ENCODE assay signal across 15 cellular contexts in the genomic region with DNA sequence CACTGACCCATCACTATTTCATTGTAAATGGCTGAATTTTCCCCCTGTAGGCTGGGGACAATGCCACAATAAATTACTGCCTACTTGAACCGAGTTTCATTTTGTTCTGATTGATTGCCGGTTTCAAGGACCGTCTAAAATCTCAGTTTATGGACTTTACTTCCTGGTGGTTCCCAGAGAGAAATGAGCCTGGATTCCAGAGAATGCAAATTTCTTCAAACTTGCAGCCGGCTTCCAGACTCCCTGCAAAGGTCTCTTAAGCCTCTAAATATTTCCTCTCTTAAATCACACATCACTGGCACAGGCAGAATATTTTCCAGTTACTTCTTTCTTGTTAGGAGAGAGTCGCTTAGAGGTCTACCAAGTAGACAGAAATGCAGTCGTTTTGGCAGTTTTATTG.
DNase-seq lines count a peak whose midpoint lies in the region; ATAC-seq, FAIRE-seq and TF ChIP-seq lines count a peak whose summit lies in the region.
"Had no signal": no experiment of that assay in that cellular context is flagged by ENCODE, and none has a peak within 500 bp of the region (broad histone marks: within the 10 kb centered on the region; RNA-seq: fewer than 3 reads in every experiment).

No MANE protein-coding gene starts in this region.

- H3K9me3 Mint-ChIP-seq in GM23338 (no peaks in the 10 kb centered on the region), chondrocyte (ENCODE audit: low read depth) (no peaks in the 10 kb centered on the region)
- H3K9me3 Mint-ChIP-seq: central memory CD8-positive, alpha-beta T cell had no signal

- H3K4me1 ChIP-seq in GM23338 (ENCODE audit: insufficient read depth), result 0 out of 2 replicates have a peak, but pooled peaks cover 3% of the 10 kb centered on the region
- H3K4me1 ChIP-seq in skeletal muscle tissue (ENCODE audit: control insufficient read depth in 3 of 3, insufficient read depth in 3 of 3, low read length in 3 of 3), result no peaks in the 10 kb centered on the region
- peaks cover 6% of the 10 kb centered on the region for H3K4me1 ChIP-seq in ovary (ENCODE audit: insufficient read depth)

- H3K27me3 Mint-ChIP-seq in GM23338 (ENCODE audit: insufficient read depth, low read depth, poor library complexity) (no peaks in the 10 kb centered on the region), chondrocyte (ENCODE audit: low read depth) (no peaks in the 10 kb centered on the region)

- H3K4me2 ChIP-seq in GM23338, result no peak overlapping the region

- no peaks in the 10 kb centered on the region for H4K20me1 ChIP-seq in GM23338 (replicated peaks; ENCODE audit: insufficient read depth)

- H3K4me1 Mint-ChIP-seq in GM23338 (peaks cover 11% of the 10 kb centered on the region; the same call in 2 of the 3 replicates), chondrocyte (ENCODE audit: low read depth) (peaks cover 19% of the 10 kb centered on the region)
- H3K4me1 Mint-ChIP-seq: CD8-positive, alpha-beta memory T cell; central memory CD8-positive, alpha-beta T cell; naive thymus-derived CD4-positive, alpha-beta T cell had no signal

- H3K4me3 ChIP-seq in GM23338, result no peak overlapping the region
- H3K4me3 ChIP-seq in skeletal muscle tissue (ENCODE audit: low read length in 3 of 3), result peak overlapping the region; percentile 29 to 36 (median 33)
- H3K4me3 ChIP-seq in ovary, result no peak overlapping the region

- 0 to 1% (median 0%) methylated on average over 6 of the region's 6 CpGs for WGBS in ovary, 3 donors

- H3K79me2 ChIP-seq in GM23338 (replicated peaks; ENCODE audit: insufficient read depth), result no peaks in the 10 kb centered on the region

- H3K9me2 ChIP-seq in GM23338 (ENCODE audit: insufficient read depth), result no peaks in the 10 kb centered on the region

- no peak for ATAC-seq in GM23338
- ATAC-seq: naive thymus-derived CD4-positive, alpha-beta T cell had no signal

- TF ChIP-seq EP300 in ovary (IDR thresholded peaks at IDR 0.05), result no peak

- H3K27ac Mint-ChIP-seq in GM23338, result peak overlapping the region; percentile 49; the same call in 1 of the 2 replicates
- peak overlapping the region; percentile 18 for H3K27ac Mint-ChIP-seq in chondrocyte (ENCODE audit: unreplicated experiment)
- H3K27ac Mint-ChIP-seq: CD8-positive, alpha-beta memory T cell; naive thymus-derived CD4-positive, alpha-beta T cell had no signal

- H3K36me3 Mint-ChIP-seq in GM23338 (ENCODE audit: low read depth), result no peaks in the 10 kb centered on the region
- no peaks in the 10 kb centered on the region for H3K36me3 Mint-ChIP-seq in chondrocyte (ENCODE audit: low read depth)
- H3K36me3 Mint-ChIP-seq: CD8-positive, alpha-beta memory T cell; naive thymus-derived CD4-positive, alpha-beta T cell had no signal

- H3K4me3 Mint-ChIP-seq in GM23338 (no peak overlapping the region), chondrocyte (ENCODE audit: unreplicated experiment) (peak overlapping the region; percentile 1)
- H3K4me3 Mint-ChIP-seq: CD8-positive, alpha-beta memory T cell; central memory CD8-positive, alpha-beta T cell; naive thymus-derived CD4-positive, alpha-beta T cell had no signal

- no peak overlapping the region for H2AFZ ChIP-seq in GM23338

- no peak for TF ChIP-seq CTCF in GM23338 (conservative IDR thresholded peaks at IDR 0.05; ENCODE audit: low read depth in 2 of 2)
- no peak for TF ChIP-seq CTCF in chondrocyte (IDR thresholded peaks at IDR 0.05)
- TF ChIP-seq CTCF in ovary (IDR thresholded peaks at IDR 0.05), result no peak

- H3F3A ChIP-seq in GM23338 (replicated peaks; ENCODE audit: low read depth), result no peaks in the 10 kb centered on the region

- H3K36me3 ChIP-seq in GM23338 (ENCODE audit: insufficient read depth) (no peaks in the 10 kb centered on the region), skeletal muscle tissue (ENCODE audit: control insufficient read depth in 3 of 3, insufficient read depth in 3 of 3, low read length in 3 of 3) (no peaks in the 10 kb centered on the region), ovary (no peaks in the 10 kb centered on the region)

- H3K9me3 ChIP-seq in skeletal muscle tissue (ENCODE audit: control insufficient read depth in 3 of 3, low read length in 3 of 3) (no peaks in the 10 kb centered on the region), ovary (no peaks in the 10 kb centered on the region)

- no peak for TF ChIP-seq POLR2A in H54 (IDR thresholded peaks at IDR 0.05; ENCODE audit: low read depth, low read length)
- no peak for TF ChIP-seq POLR2A in ovary (IDR thresholded peaks at IDR 0.05)

- no peak overlapping the region for H3K9ac ChIP-seq in skeletal muscle tissue (ENCODE audit: low read depth in 1 of 3, low read length in 3 of 3)

- FAIRE-seq in H54 (lab: Jason Lieb, UNC), result no peak

- DNase-seq in GM23338 (ENCODE audit: low spot score), result peak; percentile 33
- no peak for DNase-seq in chondrocyte (ENCODE audit: low spot score)
- DNase-seq in left kidney (ENCODE audit: low read depth, low spot score), result peak; percentile 82
- DNase-seq in NCI-H510A treated with DMSO at 0.1 percent for 48 hours (lab: John Stamatoyannopoulos, UW), result no peak
- DNase-seq in H54 (ENCODE audit: insufficient read length, low spot score), result no peak
- DNase-seq in ovary, result no peak
- DNase-seq in DMS153 treated with DMSO at 0.1 percent for 48 hours (lab: John Stamatoyannopoulos, UW; ENCODE audit: unreplicated experiment), result no peak
- DNase-seq: activated CD4-positive, alpha-beta T cell treated with anti-CD3 and anti-CD28 coated beads, Interleukin-2, amount 50 U/mL, for 48 hours; CD8-positive, alpha-beta memory T cell; naive thymus-derived CD4-positive, alpha-beta T cell; NCI-H1092; NCI-H446; RPMI8226 had no signal

- H3K27ac ChIP-seq in GM23338 (ENCODE audit: low read depth), result no peak overlapping the region
- no peak overlapping the region for H3K27ac ChIP-seq in skeletal muscle tissue (ENCODE audit: low read depth, low read length)
- no peak overlapping the region for H3K27ac ChIP-seq in ovary

- intact Hi-C loops in ovary (cut with DNase I), result no loop called here

- no peaks in the 10 kb centered on the region for H3K27me3 ChIP-seq in GM23338 (ENCODE audit: insufficient read depth)
- H3K27me3 ChIP-seq in skeletal muscle tissue (ENCODE audit: control insufficient read depth in 3 of 3, insufficient read depth in 3 of 3, low read length in 3 of 3), result no peaks in the 10 kb centered on the region
- H3K27me3 ChIP-seq in ovary, result no peaks in the 10 kb centered on the region

TF ChIP-seq in GM23338, 12 proteins besides CTCF, POLR2A, EP300 and RAD21 (continues in another document):
- no peak for TF ChIP-seq ZNF331 (CRISPR knock-in tag; IDR thresholded peaks at IDR 0.05; ENCODE audit: low read depth)
- no peak for TF ChIP-seq CREB1 (CRISPR knock-in tag; IDR thresholded peaks at IDR 0.05; ENCODE audit: low read depth)
- no peak for TF ChIP-seq NANOG (IDR thresholded peaks at IDR 0.05; ENCODE audit: borderline replicate concordance)
- no peak for TF ChIP-seq EZH2phosphoT487 (IDR thresholded peaks at IDR 0.05; ENCODE audit: unreplicated experiment)
- no peak for TF ChIP-seq EZH2 (IDR thresholded peaks at IDR 0.05; ENCODE audit: low read depth, unreplicated experiment)
- TF ChIP-seq, protein P1, sequence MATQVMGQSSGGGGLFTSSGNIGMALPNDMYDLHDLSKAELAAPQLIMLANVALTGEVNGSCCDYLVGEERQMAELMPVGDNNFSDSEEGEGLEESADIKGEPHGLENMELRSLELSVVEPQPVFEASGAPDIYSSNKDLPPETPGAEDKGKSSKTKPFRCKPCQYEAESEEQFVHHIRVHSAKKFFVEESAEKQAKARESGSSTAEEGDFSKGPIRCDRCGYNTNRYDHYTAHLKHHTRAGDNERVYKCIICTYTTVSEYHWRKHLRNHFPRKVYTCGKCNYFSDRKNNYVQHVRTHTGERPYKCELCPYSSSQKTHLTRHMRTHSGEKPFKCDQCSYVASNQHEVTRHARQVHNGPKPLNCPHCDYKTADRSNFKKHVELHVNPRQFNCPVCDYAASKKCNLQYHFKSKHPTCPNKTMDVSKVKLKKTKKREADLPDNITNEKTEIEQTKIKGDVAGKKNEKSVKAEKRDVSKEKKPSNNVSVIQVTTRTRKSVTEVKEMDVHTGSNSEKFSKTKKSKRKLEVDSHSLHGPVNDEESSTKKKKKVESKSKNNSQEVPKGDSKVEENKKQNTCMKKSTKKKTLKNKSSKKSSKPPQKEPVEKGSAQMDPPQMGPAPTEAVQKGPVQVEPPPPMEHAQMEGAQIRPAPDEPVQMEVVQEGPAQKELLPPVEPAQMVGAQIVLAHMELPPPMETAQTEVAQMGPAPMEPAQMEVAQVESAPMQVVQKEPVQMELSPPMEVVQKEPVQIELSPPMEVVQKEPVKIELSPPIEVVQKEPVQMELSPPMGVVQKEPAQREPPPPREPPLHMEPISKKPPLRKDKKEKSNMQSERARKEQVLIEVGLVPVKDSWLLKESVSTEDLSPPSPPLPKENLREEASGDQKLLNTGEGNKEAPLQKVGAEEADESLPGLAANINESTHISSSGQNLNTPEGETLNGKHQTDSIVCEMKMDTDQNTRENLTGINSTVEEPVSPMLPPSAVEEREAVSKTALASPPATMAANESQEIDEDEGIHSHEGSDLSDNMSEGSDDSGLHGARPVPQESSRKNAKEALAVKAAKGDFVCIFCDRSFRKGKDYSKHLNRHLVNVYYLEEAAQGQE (IDR thresholded peaks at IDR 0.05; ENCODE audit: unreplicated experiment), result no peak
- TF ChIP-seq STAT1 (IDR thresholded peaks at IDR 0.05; ENCODE audit: unreplicated experiment), result no peak

Comparison
In these comparisons a context has a peak if more than half of its experiments do, and no peak if none do; other contexts are left out.
1. DNase-seq: peak in GM23338 (single experiment) and left kidney (single experiment); none in chondrocyte (single experiment), NCI-H510A treated with DMSO at 0.1 percent for 48 hours (single experiment), H54 (single experiment), ovary (0 of 5) and DMS153 treated with DMSO at 0.1 percent for 48 hours (single experiment).
2. H3K4me3 ChIP-seq: peak in skeletal muscle tissue (3 of 3); none in GM23338 (single experiment) and ovary (single experiment).